In the genomic region with DNA sequence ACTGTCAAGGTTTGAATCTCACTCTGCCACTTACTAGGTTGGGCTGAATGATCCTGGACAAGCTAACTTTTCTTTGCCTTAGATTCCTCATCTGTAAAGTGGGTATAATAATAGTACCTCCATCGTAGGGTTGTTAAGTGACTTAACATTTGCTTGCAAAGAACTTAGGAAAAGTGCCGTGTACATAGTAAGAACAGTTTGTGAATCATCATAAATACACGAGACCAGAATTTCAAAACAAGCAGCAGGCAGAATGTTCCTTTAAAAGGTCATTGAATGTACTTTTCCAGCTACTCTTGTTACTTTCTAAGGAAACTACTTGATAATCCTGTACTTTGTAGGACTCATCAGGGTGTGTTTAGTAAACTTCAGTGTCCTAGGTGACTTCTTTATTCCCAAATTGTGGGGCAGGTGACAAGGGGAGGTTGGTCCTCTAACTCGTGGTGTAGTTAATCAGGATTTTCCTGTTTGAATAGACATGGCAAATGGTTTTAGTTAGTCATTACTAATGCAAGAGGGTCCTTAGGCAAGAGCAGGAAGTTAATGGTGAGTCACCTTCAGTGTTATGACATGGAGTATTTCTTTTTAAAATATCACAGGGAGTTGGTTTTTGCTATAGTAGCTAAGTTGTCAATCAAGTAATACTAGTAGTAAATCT, we compare ENCODE assay signal across 9 cellular contexts.
A peak's percentile ranks its signal among the peaks of the same experiment; 100 is the strongest.
DNase-seq lines count a peak whose midpoint lies in the region; ATAC-seq and TF ChIP-seq lines count a peak whose summit lies in the region.
"Had no signal": no experiment of that assay in that cellular context is flagged by ENCODE, and none has a peak within 500 bp of the region (broad histone marks: within the 10 kb centered on the region; RNA-seq: fewer than 3 reads in every experiment).

No MANE protein-coding gene starts in this region.

- peak; percentile 92 to 94 for ATAC-seq in lower lobe of right lung

- peak overlapping the region; percentile 17 for H3K27ac Mint-ChIP-seq in MCF 10A (ENCODE audit: low read depth, unreplicated experiment)

- H3K36me3 ChIP-seq in lower lobe of right lung: peaks cover 22% of the 10 kb centered on the region

- CTCF ChIA-PET in MCF 10A (lab: Yijun Ruan, JAX): interaction anchor here (0.6 to 1.5 kb wide), 6 partner anchors 50 to 314 kb away, joined by 3 to 4 read pairs (median 3); partner anchors contain the start of gene YAP1

- POLR2A ChIA-PET in MCF 10A (lab: Yijun Ruan, JAX): interaction anchor here (0.6 to 3.9 kb wide), 34 partner anchors 8 to 263 kb away, joined by 3 to 46 read pairs (median 4); partner anchors contain the start of genes CEP126, CFAP300 and YAP1

- H3K4me1 ChIP-seq in lower lobe of right lung: peaks cover 20% of the 10 kb centered on the region

- intact Hi-C loops in MCF 10A (cut with micrococcal nuclease): loop anchor here (1.0 to 5.0 kb wide), 2 partner anchors 66 to 316 kb away; no protein-coding TSS in a partner anchor
- intact Hi-C loops in lower lobe of right lung (cut with DNase I): no loop called here

- peaks cover 7% of the 10 kb centered on the region for H3K9me3 Mint-ChIP-seq in MCF 10A (ENCODE audit: unreplicated experiment)

- peak overlapping the region; percentile 49 for H3K4me3 Mint-ChIP-seq in MCF 10A (ENCODE audit: unreplicated experiment)

- peak; percentile 46 for DNase-seq in 8988T
- DNase-seq in HuH-7.5 (ENCODE audit: low spot score): peak; percentile 35
- DNase-seq in MCF 10A (ENCODE audit: unreplicated experiment): peak; percentile 92
- no peak for DNase-seq in lower lobe of right lung
- no peak for DNase-seq in NCI-H524 treated with DMSO at 0.1 percent for 48 hours (lab: John Stamatoyannopoulos, UW)
- no peak for DNase-seq in NCI-H510A (lab: John Stamatoyannopoulos, UW)
- DNase-seq in NK-92 (lab: John Stamatoyannopoulos, UW; ENCODE audit: unreplicated experiment): no peak
- no peak for DNase-seq in NCI-H524 (lab: John Stamatoyannopoulos, UW)
- DNase-seq: DMS153 had no signal

- peaks cover 38% of the 10 kb centered on the region for H3K4me1 Mint-ChIP-seq in MCF 10A (ENCODE audit: insufficient read depth, unreplicated experiment)

- TF ChIP-seq CTCF in MCF 10A (IDR thresholded peaks at IDR 0.05; ENCODE audit: unreplicated experiment) (no peak), lower lobe of right lung (IDR thresholded peaks at IDR 0.05) (no peak)

- no peaks in the 10 kb centered on the region for H3K27me3 ChIP-seq in lower lobe of right lung (ENCODE audit: low read depth)

- peak overlapping the region; percentile 39 for H3K27ac ChIP-seq in lower lobe of right lung

- H3K4me3 ChIP-seq in lower lobe of right lung: no peak overlapping the region

- TSS peak; percentile 77 for BruUV-seq in MCF 10A (replicated peaks; lab: Mats Ljungman, UMichigan)

- no peaks in the 10 kb centered on the region for H3K9me3 ChIP-seq in lower lobe of right lung

- H3K27me3 Mint-ChIP-seq in MCF 10A (ENCODE audit: insufficient read depth, unreplicated experiment): no peaks in the 10 kb centered on the region

- peaks cover 83% of the 10 kb centered on the region for H3K36me3 Mint-ChIP-seq in MCF 10A (ENCODE audit: insufficient read depth, unreplicated experiment)

Comparison
In these comparisons a context has a peak if more than half of its experiments do, and no peak if none do; other contexts are left out.
1. DNase-seq: peak in 8988T (single experiment), HuH-7.5 (single experiment) and MCF 10A (single experiment); none in lower lobe of right lung (single experiment), NCI-H524 treated with DMSO at 0.1 percent for 48 hours (single experiment), NCI-H510A (single experiment), NK-92 (single experiment) and NCI-H524 (0 of 2).